8 cellular contexts compared by ENCODE assay signal in the genomic region with DNA sequence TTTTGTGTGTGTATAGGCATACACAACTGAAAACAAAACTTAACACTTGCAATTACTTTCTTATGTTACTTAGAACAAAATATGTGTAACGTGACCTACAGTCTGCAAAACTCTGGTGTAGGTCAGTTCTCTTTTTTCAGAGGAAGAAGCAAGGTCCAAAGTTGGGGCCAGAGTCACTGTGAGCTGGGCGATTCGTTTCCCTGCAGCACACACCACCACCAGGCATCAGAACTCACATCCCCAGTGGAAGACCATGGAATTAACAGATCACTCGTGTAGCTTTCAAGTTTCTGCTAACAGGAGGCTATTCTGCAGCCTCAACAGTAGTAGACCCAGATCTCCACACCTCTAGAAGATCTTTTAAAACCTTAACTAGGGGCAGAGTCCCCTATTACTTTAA. TPM values are rescaled to one million over a fixed set of nuclear protein-coding genes. Genes with fewer than 3 reads are reported as not detected.
DNase-seq lines count a peak whose midpoint lies in the region; TF ChIP-seq lines count a peak whose summit lies in the region.

No MANE protein-coding gene starts in this region.

- intact Hi-C loops in activated CD4-positive, alpha-beta memory T cell treated with anti-CD3 and anti-CD28 coated beads for 36 hours (cut with micrococcal nuclease) = no loop called here
- intact Hi-C loops in left ventricle myocardium inferior (cut with micrococcal nuclease) = no loop called here

- CTCF ChIA-PET in activated CD4-positive, alpha-beta memory T cell treated with anti-CD3 and anti-CD28 coated beads for 36 hours (lab: Charles Lee) = interaction anchor here (1.1 to 3.6 kb wide), 5 partner anchors 11 to 81 kb away, joined by 3 to 36 read pairs (median 5); no protein-coding TSS in a partner anchor

- DNase-seq in GM12864 (ENCODE audit: low read depth) = no peak
- DNase-seq in activated CD4-positive, alpha-beta memory T cell treated with anti-CD3 and anti-CD28 coated beads for 36 hours = no peak
- DNase-seq in left ventricle myocardium inferior = no peak
- DNase-seq in DMS53 (lab: John Stamatoyannopoulos, UW) = no peak
- no peak for DNase-seq in cerebellum (ENCODE audit: low spot score)
- DNase-seq in SK-N-DZ (ENCODE audit: low spot score) = no peak
- no peak for DNase-seq in NCI-H2107 (lab: John Stamatoyannopoulos, UW)

- peak overlapping the region; percentile 41; the same call in 1 of the 2 replicates for H3K4me3 ChIP-seq in GM12864 (ENCODE audit: low read depth, low read length)
- peak overlapping the region; percentile 42 for H3K4me3 ChIP-seq in left ventricle myocardium inferior
- peak overlapping the region; percentile 5 for H3K4me3 ChIP-seq in rectal smooth muscle tissue (ENCODE audit: low read length)

- no peak overlapping the region for H3K4me3 Mint-ChIP-seq in activated CD4-positive, alpha-beta memory T cell treated with anti-CD3 and anti-CD28 coated beads for 36 hours

- H3K9me3 Mint-ChIP-seq in activated CD4-positive, alpha-beta memory T cell treated with anti-CD3 and anti-CD28 coated beads for 36 hours = no peaks in the 10 kb centered on the region

- peaks cover 100% of the 10 kb centered on the region for H3K4me1 ChIP-seq in left ventricle myocardium inferior
- H3K4me1 ChIP-seq in rectal smooth muscle tissue (ENCODE audit: control insufficient read depth, insufficient read depth, low read length) = peaks cover 24% of the 10 kb centered on the region

- H3K27me3 ChIP-seq in left ventricle myocardium inferior (ENCODE audit: low read depth) (no peaks in the 10 kb centered on the region), rectal smooth muscle tissue (ENCODE audit: control insufficient read depth, insufficient read depth, low read length) (no peaks in the 10 kb centered on the region)

- POLR2A ChIA-PET in activated CD4-positive, alpha-beta memory T cell treated with anti-CD3 and anti-CD28 coated beads for 36 hours (lab: Charles Lee) = interaction anchor here (1.4 to 3.1 kb wide), 3 partner anchors 11 to 26 kb away, joined by 6 to 36 read pairs (median 8); partner anchors contain the start of gene ANP32A

- no peaks in the 10 kb centered on the region for H3K9me3 ChIP-seq in left ventricle myocardium inferior (replicated peaks)

- TF ChIP-seq CTCF in GM12864 (IDR thresholded peaks at IDR 0.05; ENCODE audit: low read depth, low read length, missing control alignments) (no peak), left ventricle myocardium inferior (IDR thresholded peaks at IDR 0.05; ENCODE audit: borderline replicate concordance) (peak; percentile 20)

- H3K9ac ChIP-seq in rectal smooth muscle tissue (ENCODE audit: low read length) = no peak overlapping the region

- H3K4me1 Mint-ChIP-seq in activated CD4-positive, alpha-beta memory T cell treated with anti-CD3 and anti-CD28 coated beads for 36 hours (ENCODE audit: low read depth) = peaks cover 95% of the 10 kb centered on the region

- H3K27ac ChIP-seq in left ventricle myocardium inferior (replicated peaks) (peak overlapping the region; percentile 79), rectal smooth muscle tissue (ENCODE audit: low read depth, low read length) (peak overlapping the region; percentile 15)

- peaks cover 10% of the 10 kb centered on the region for H3K36me3 Mint-ChIP-seq in activated CD4-positive, alpha-beta memory T cell treated with anti-CD3 and anti-CD28 coated beads for 36 hours

- no peaks in the 10 kb centered on the region for H3K36me3 ChIP-seq in left ventricle myocardium inferior
- H3K36me3 ChIP-seq in rectal smooth muscle tissue (ENCODE audit: control insufficient read depth, insufficient read depth, low read length) = no peaks in the 10 kb centered on the region

- no peaks in the 10 kb centered on the region for H3K27me3 Mint-ChIP-seq in activated CD4-positive, alpha-beta memory T cell treated with anti-CD3 and anti-CD28 coated beads for 36 hours

- H3K27ac Mint-ChIP-seq in activated CD4-positive, alpha-beta memory T cell treated with anti-CD3 and anti-CD28 coated beads for 36 hours = peak overlapping the region; percentile 38

RNA-seq across cellular contexts. Expression of gene ANP32A, which starts 25.8 kb away (rescaled TPM):
- 100 to 1,000 TPM; 190 to 204 TPM for total RNA-seq in activated CD4-positive, alpha-beta memory T cell treated with anti-CD3 and anti-CD28 coated beads for 36 hours
- 150 TPM for total RNA-seq in left ventricle myocardium inferior
- total RNA-seq in cerebellum = 82.8 TPM
- polyA plus RNA-seq in SK-N-DZ (2014; cell fraction: cytosol; rRNA removed) = 160 and 194 TPM in 2 replicates
- polyA plus RNA-seq in SK-N-DZ (2014; cell fraction: nucleus; rRNA removed) = 68.4 and 81.7 TPM in 2 replicates
